ENCODE assay signal across 18 cellular contexts in genomic region chr1:110476028-110476765, GRCh38. TPM values are rescaled to one million over a fixed set of nuclear protein-coding genes. Genes with fewer than 3 reads are reported as not detected.
"Had no signal": no experiment of that assay in that cellular context is flagged by ENCODE, and none has a peak within 500 bp of the region (broad histone marks: within the 10 kb centered on the region; RNA-seq: fewer than 3 reads in every experiment).

No MANE protein-coding gene starts in this region.

- H3K9me3 ChIP-seq: esophagus squamous epithelium, pancreas, sigmoid colon, thoracic aorta had no signal

- H3K27ac Mint-ChIP-seq: activated T-helper 17 cell treated with anti-CD3 and anti-CD28 coated beads, Interleukin-2, amount 50 U/mL, for 72 hours; stimulated activated effector memory CD8-positive, alpha-beta T cell treated with anti-CD3 and anti-CD28 coated beads, Interleukin-12 subunit alpha, Interleukin-12 subunit beta, amount 100 ng/mL, for 72 hours had no signal

- H3K4me1 Mint-ChIP-seq: naive B cell had no signal

- H3K27ac ChIP-seq: foreskin keratinocyte, sigmoid colon, thoracic aorta had no signal

- H3K4me3 Mint-ChIP-seq: activated T-helper 17 cell treated with anti-CD3 and anti-CD28 coated beads, Interleukin-2, amount 50 U/mL, for 72 hours; naive B cell; stimulated activated effector memory CD8-positive, alpha-beta T cell treated with anti-CD3 and anti-CD28 coated beads, Interleukin-12 subunit alpha, Interleukin-12 subunit beta, amount 100 ng/mL, for 72 hours had no signal

- H3K36me3 Mint-ChIP-seq: naive B cell; stimulated activated effector memory CD8-positive, alpha-beta T cell treated with anti-CD3 and anti-CD28 coated beads, Interleukin-12 subunit alpha, Interleukin-12 subunit beta, amount 100 ng/mL, for 72 hours had no signal

- DNase-seq: activated CD4-positive, CD25-positive, alpha-beta regulatory T cell treated with anti-CD3 and anti-CD28 coated beads, Interleukin-2, amount 50 U/mL, for 72 hours; activated naive CD4-positive, alpha-beta T cell treated with Interleukin-2 at 50 U/mL for 16 hours; esophagus squamous epithelium; head of caudate nucleus; naive B cell; sigmoid colon; T-helper 1 cell; T1000 had no signal

- H3K27me3 ChIP-seq: esophagus squamous epithelium, foreskin keratinocyte, pancreas, sigmoid colon had no signal

- H3K9me3 Mint-ChIP-seq: activated T-helper 17 cell treated with anti-CD3 and anti-CD28 coated beads, Interleukin-2, amount 50 U/mL, for 72 hours; naive B cell; stimulated activated effector memory CD8-positive, alpha-beta T cell treated with anti-CD3 and anti-CD28 coated beads, Interleukin-12 subunit alpha, Interleukin-12 subunit beta, amount 100 ng/mL, for 72 hours had no signal

- FAIRE-seq: colon, pancreas, urothelium cell line had no signal

- H3K4me3 ChIP-seq: esophagus squamous epithelium, pancreas, sigmoid colon, thoracic aorta had no signal

- H3K4me1 ChIP-seq: sigmoid colon had no signal

- H3K36me3 ChIP-seq: esophagus squamous epithelium, pancreas, sigmoid colon, thoracic aorta had no signal

RNA-seq across cellular contexts. Expression of gene PROK1, which starts 25.2 kb away (rescaled TPM):
- total RNA-seq: activated CD8-positive, alpha-beta memory T cell treated with anti-CD3 and anti-CD28 coated beads for 36 hours; activated T-helper 17 cell treated with anti-CD3 and anti-CD28 coated beads, Interleukin-2, amount 50 U/mL, for 72 hours; foreskin keratinocyte; mammary epithelial cell; mononuclear cell had no signal
- polyA plus RNA-seq: foreskin keratinocyte, mammary epithelial cell had no signal

RNA-seq across cellular contexts. Expression of gene KCNA10, which starts 42.8 kb away (rescaled TPM):
- total RNA-seq: activated CD8-positive, alpha-beta memory T cell treated with anti-CD3 and anti-CD28 coated beads for 36 hours; activated T-helper 17 cell treated with anti-CD3 and anti-CD28 coated beads, Interleukin-2, amount 50 U/mL, for 72 hours; esophagus squamous epithelium; foreskin keratinocyte; mammary epithelial cell; mononuclear cell; pancreas; sigmoid colon; thoracic aorta had no signal
- polyA plus RNA-seq: foreskin keratinocyte, mammary epithelial cell, pancreas, sigmoid colon had no signal
